13 cellular contexts compared by ENCODE assay signal in genomic region chr19:48648134-48648533, GRCh38. TPM values are rescaled to one million over a fixed set of nuclear protein-coding genes. Genes with fewer than 3 reads are reported as not detected.
A peak's percentile ranks its signal among the peaks of the same experiment; 100 is the strongest.
DNase-seq lines count a peak whose midpoint lies in the region; TF ChIP-seq lines count a peak whose summit lies in the region.
"Had no signal": no experiment of that assay in that cellular context is flagged by ENCODE, and none has a peak within 500 bp of the region (broad histone marks: within the 10 kb centered on the region; RNA-seq: fewer than 3 reads in every experiment).

No MANE protein-coding gene starts in this region.

- H3K9me2 ChIP-seq in MM.1S (replicated peaks; ENCODE audit: insufficient read depth, low read length) = no peaks in the 10 kb centered on the region

- peaks cover 2 to 8% (median 3%) of the 10 kb centered on the region in 3 donors for H3K27me3 Mint-ChIP-seq in immature natural killer cell (ENCODE audit: low read depth in 3 of 3)

- no peaks in the 10 kb centered on the region; the same call in 1 of the 2 replicates for H3F3A ChIP-seq in MM.1S (ENCODE audit: insufficient read depth, low read length)

- H3K36me3 ChIP-seq in BLaER1 (no peaks in the 10 kb centered on the region), MM.1S (replicated peaks; ENCODE audit: insufficient read depth, low read length) (no peaks in the 10 kb centered on the region)
- H3K36me3 ChIP-seq: thoracic aorta had no signal

- H3K4me2 ChIP-seq in BLaER1 = peak overlapping the region; percentile 71
- no peak overlapping the region for H3K4me2 ChIP-seq in MM.1S (ENCODE audit: low read depth, low read length)
- H3K4me2 ChIP-seq: hepatocyte had no signal

- H3K9me3 ChIP-seq in BLaER1 (no peaks in the 10 kb centered on the region), MM.1S (replicated peaks; ENCODE audit: insufficient read depth, low read length) (no peaks in the 10 kb centered on the region)
- H3K9me3 ChIP-seq: thoracic aorta had no signal

- no peak overlapping the region for H3K4me3 ChIP-seq in BLaER1
- no peak overlapping the region for H3K4me3 ChIP-seq in MM.1S (ENCODE audit: low read length)
- H3K4me3 ChIP-seq: GM23248, hepatocyte, SK-N-MC, thoracic aorta had no signal

- H3K9me3 Mint-ChIP-seq in immature natural killer cell = no peaks in the 10 kb centered on the region

- H3K27me3 ChIP-seq in BLaER1 (no peaks in the 10 kb centered on the region), MM.1S (replicated peaks; ENCODE audit: insufficient read depth, low read length) (peaks cover 18% of the 10 kb centered on the region)
- H3K27me3 ChIP-seq: hepatocyte had no signal

- H3K9ac ChIP-seq in BLaER1 = peak overlapping the region; percentile 81; the same call in 1 of the 2 replicates
- no peak overlapping the region for H3K9ac ChIP-seq in MM.1S (ENCODE audit: low read length)

- peaks cover 86% of the 10 kb centered on the region for H3K4me1 ChIP-seq in BLaER1
- H3K4me1 ChIP-seq in MM.1S (ENCODE audit: low read length) = peaks cover 7% of the 10 kb centered on the region; the same call in 1 of the 2 replicates

- no peaks in the 10 kb centered on the region for H3K36me3 Mint-ChIP-seq in immature natural killer cell

- CTCF ChIA-PET in RWPE1 (lab: Yijun Ruan, JAX) = no interaction called here

- H2AFZ ChIP-seq in MM.1S (ENCODE audit: low read length) = no peak overlapping the region
- H2AFZ ChIP-seq: hepatocyte had no signal

- no peaks in the 10 kb centered on the region for H4K20me1 ChIP-seq in BLaER1
- no peaks in the 10 kb centered on the region for H4K20me1 ChIP-seq in MM.1S (ENCODE audit: insufficient read depth, low read length)

- H3K27ac ChIP-seq in BLaER1 = peak overlapping the region; percentile 92
- H3K27ac ChIP-seq in RWPE1 = peak overlapping the region; percentile 83
- no peak overlapping the region for H3K27ac ChIP-seq in MM.1S (ENCODE audit: low read length)
- H3K27ac ChIP-seq: hepatocyte, SK-N-MC, thoracic aorta had no signal

- peaks cover 28 to 32% of the 10 kb centered on the region in 2 donors for H3K4me1 Mint-ChIP-seq in immature natural killer cell

- no peaks in the 10 kb centered on the region for H3K79me2 ChIP-seq in MM.1S (ENCODE audit: low read length)
- H3K79me2 ChIP-seq: hepatocyte had no signal

- POLR2A ChIA-PET in RWPE1 (lab: Yijun Ruan, JAX; ENCODE audit: low non-redundant PET) = no interaction called here

- TF ChIP-seq CTCF in RWPE1 (conservative IDR thresholded peaks at IDR 0.05; ENCODE audit: low read depth) = no peak
- no peak for TF ChIP-seq CTCF in MM.1S (IDR thresholded peaks at IDR 0.05; ENCODE audit: low read length)

- DNase-seq in NCI-H524 (lab: John Stamatoyannopoulos, UW) = peak; percentile 15 to 56
- DNase-seq in NCI-H524 treated with DMSO at 0.1 percent for 48 hours (lab: John Stamatoyannopoulos, UW) = no peak
- no peak for DNase-seq in RWPE1 (ENCODE audit: low spot score)
- no peak for DNase-seq in immature natural killer cell
- no peak for DNase-seq in MM.1S
- no peak for DNase-seq in stimulated activated CD4-positive, alpha-beta T cell treated with anti-CD3 and anti-CD28 coated beads, Interleukin-4, amount 100 ng/mL, for 24 hours
- no peak for DNase-seq in OCI-M1 (lab: John Stamatoyannopoulos, UW)
- DNase-seq: DMS79, GM23248 had no signal

- peak overlapping the region; percentile 56 to 93 (median 78) for H3K27ac Mint-ChIP-seq in immature natural killer cell

- H3K4me3 Mint-ChIP-seq in immature natural killer cell = peak overlapping the region in 3 of 5 donors; percentile 28 to 68 (median 36)

RNA-seq across cellular contexts. Expression of gene CA11, which starts 2.1 kb away (rescaled TPM):
- 10 to 100 TPM in 1 of 3 donors, 1 to 10 TPM in 2; 1.8 to 16.4 (median 3.6) TPM for polyA plus RNA-seq in immature natural killer cell

RNA-seq across cellular contexts. Expression of gene DBP, which starts 11.0 kb away (rescaled TPM):
- polyA plus RNA-seq in immature natural killer cell = 10 to 100 TPM; 23.6 to 65.1 (median 26.3) TPM

RNA-seq across cellular contexts. Expression of gene NTN5, which starts 24.7 kb away (rescaled TPM):
- polyA plus RNA-seq in immature natural killer cell = under 1 TPM in 1 of 3 donors, not detected in 2; 0.46 TPM
- polyA plus RNA-seq: GM23248 had no signal

RNA-seq across cellular contexts. Expression of gene SPHK2, which starts 28.8 kb away (rescaled TPM):
- 10 to 100 TPM; 10.5 to 14.5 (median 14.1) TPM for polyA plus RNA-seq in immature natural killer cell

RNA-seq across cellular contexts. Expression of gene RPL18, which starts 29.2 kb away (rescaled TPM):
- polyA plus RNA-seq in immature natural killer cell = 1,000 to 10,000 TPM in 1 of 3 donors, 100 to 1,000 TPM in 2; 938 to 1,525 (median 950) TPM

Comparison
In these comparisons a context has a peak if more than half of its experiments do, and no peak if none do; other contexts are left out.
1. DNase-seq: peak in NCI-H524 (2 of 2); none in NCI-H524 treated with DMSO at 0.1 percent for 48 hours (single experiment), RWPE1 (single experiment), immature natural killer cell (0 of 3), MM.1S (single experiment), stimulated activated CD4-positive, alpha-beta T cell treated with anti-CD3 and anti-CD28 coated beads, Interleukin-4, amount 100 ng/mL, for 24 hours (single experiment) and OCI-M1 (single experiment).